1 cellular context compared by ENCODE assay signal in genomic region chr17:46154151-46154816, GRCh38.
TF ChIP-seq lines count a peak whose summit lies in the region.

No MANE protein-coding gene starts in this region.

TF ChIP-seq in K562, 482 proteins besides CTCF, POLR2A, EP300 and RAD21 (continued from another document):
- TF ChIP-seq THAP12 (CRISPR knock-in tag; IDR thresholded peaks at IDR 0.05) (no peak), CREB3L1 (IDR thresholded peaks at IDR 0.05; ENCODE audit: borderline replicate concordance, low read depth) (no peak), OTX1 (CRISPR knock-in tag; IDR thresholded peaks at IDR 0.05) (no peak), IRF2 (CRISPR knock-in tag; IDR thresholded peaks at IDR 0.05) (no peak), ZNF695 (CRISPR knock-in tag; IDR thresholded peaks at IDR 0.05) (no peak), NONO (IDR thresholded peaks at IDR 0.05; ENCODE audit: low read depth in 2 of 2, low read length in 1 of 2) (no peak), MYNN (IDR thresholded peaks at IDR 0.05) (no peak), MYNN (CRISPR knock-in tag; IDR thresholded peaks at IDR 0.05) (no peak), THAP7 (CRISPR knock-in tag; IDR thresholded peaks at IDR 0.05) (no peak)
TF ChIP-seq in K562: peak in this region for 0.
